15 cellular contexts compared by ENCODE assay signal in the genomic region with DNA sequence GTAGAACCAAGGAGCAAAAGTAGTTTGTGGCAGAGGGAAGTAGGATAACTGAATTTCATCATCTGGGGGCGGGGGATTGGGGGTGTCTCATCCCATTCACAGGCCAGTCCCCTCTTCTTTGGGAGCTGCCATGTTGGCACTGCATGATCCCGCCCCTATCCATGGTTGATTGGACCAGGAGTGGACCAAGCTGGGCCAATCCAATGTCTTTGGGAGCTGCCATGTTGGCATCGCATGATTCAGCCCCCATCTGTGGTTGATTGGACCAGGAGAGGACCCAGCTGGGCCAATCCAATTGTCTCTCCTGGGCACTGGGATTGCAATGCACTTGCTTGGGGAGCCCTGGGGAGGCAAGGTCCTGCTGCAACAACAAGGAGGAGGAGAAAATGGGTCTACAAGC. TPM values are rescaled to one million over a fixed set of nuclear protein-coding genes. Genes with fewer than 3 reads are reported as not detected.
DNase-seq lines count a peak whose midpoint lies in the region; TF ChIP-seq lines count a peak whose summit lies in the region.
"Had no signal": no experiment of that assay in that cellular context is flagged by ENCODE, and none has a peak within 500 bp of the region (broad histone marks: within the 10 kb centered on the region; RNA-seq: fewer than 3 reads in every experiment).

No MANE protein-coding gene starts in this region.

- WGBS in endodermal cell (ENCODE audit: insufficient coverage in 1 of 2, insufficient read length in 1 of 2), 2 experiments, result 88 to 94% methylated on average over 2 to 3 of the region's 3 CpGs

- peaks cover 9% of the 10 kb centered on the region for H3K9me3 Mint-ChIP-seq in endodermal cell
- H3K9me3 Mint-ChIP-seq in HFFc6, result no peaks in the 10 kb centered on the region

- DNase-seq in NCI-H82 (lab: John Stamatoyannopoulos, UW) (peak; percentile 38), NCI-H82 treated with DMSO at 0.1 percent for 48 hours (lab: John Stamatoyannopoulos, UW; ENCODE audit: unreplicated experiment) (no peak), RPMI7951 (ENCODE audit: low read depth) (peak; percentile 53), endodermal cell (peak; percentile 58), ureter (ENCODE audit: low spot score) (no peak), HFFc6 (no peak), GM19240 (ENCODE audit: insufficient read length, low spot score) (no peak)
- DNase-seq in activated effector memory CD4-positive, alpha-beta T cell treated with Interleukin-2 at 50 U/mL for 16 hours, result no peak
- DNase-seq: Caco-2; CD8-positive, alpha-beta memory T cell; DMS53; GOT3; H9 had no signal

- H3K27ac ChIP-seq in endodermal cell (ENCODE audit: low read depth, low read length), result no peak overlapping the region
- H3K27ac ChIP-seq: 22Rv1, BLaER1 had no signal

- H3K4me3 ChIP-seq in endodermal cell (ENCODE audit: low read length), result no peak overlapping the region
- H3K4me3 ChIP-seq: BLaER1 had no signal

- H3K36me3 Mint-ChIP-seq in endodermal cell (ENCODE audit: low read depth), result no peaks in the 10 kb centered on the region
- H3K36me3 Mint-ChIP-seq in HFFc6 (ENCODE audit: low read depth), result no peaks in the 10 kb centered on the region
- H3K36me3 Mint-ChIP-seq: CD8-positive, alpha-beta memory T cell had no signal

- H3K9me3 ChIP-seq in endodermal cell (ENCODE audit: control insufficient read depth, low read length), result peaks cover 5% of the 10 kb centered on the region
- H3K9me3 ChIP-seq: BLaER1 had no signal

- H3K4me1 ChIP-seq in endodermal cell (ENCODE audit: control insufficient read depth, insufficient read depth, low read length), result no peaks in the 10 kb centered on the region

- H3K27me3 Mint-ChIP-seq in endodermal cell (ENCODE audit: insufficient read depth) (peaks cover 2% of the 10 kb centered on the region), HFFc6 (ENCODE audit: insufficient read depth) (peaks cover 44% of the 10 kb centered on the region)

- H3K9ac ChIP-seq in endodermal cell (ENCODE audit: extremely low read depth, low read length, poor library complexity, severe bottlenecking), result no peak overlapping the region
- H3K9ac ChIP-seq: BLaER1 had no signal

- no peaks in the 10 kb centered on the region for H3K27me3 ChIP-seq in endodermal cell (ENCODE audit: control insufficient read depth, insufficient read depth, low read length, poor library complexity, severe bottlenecking)
- H3K27me3 ChIP-seq: BLaER1 had no signal

- no peak overlapping the region for H3K27ac Mint-ChIP-seq in endodermal cell
- H3K27ac Mint-ChIP-seq in HFFc6, result no peak overlapping the region
- H3K27ac Mint-ChIP-seq: CD8-positive, alpha-beta memory T cell; H9 had no signal

- TF ChIP-seq CTCF in endodermal cell (conservative IDR thresholded peaks at IDR 0.05) (no peak), HFFc6 (IDR thresholded peaks at IDR 0.05) (no peak)

- H3K4me3 Mint-ChIP-seq in endodermal cell, result no peak overlapping the region
- H3K4me3 Mint-ChIP-seq in HFFc6, result no peak overlapping the region
- H3K4me3 Mint-ChIP-seq: CD8-positive, alpha-beta memory T cell; H9 had no signal

- no peaks in the 10 kb centered on the region for H3K36me3 ChIP-seq in endodermal cell (ENCODE audit: control insufficient read depth, insufficient read depth, low read length)
- H3K36me3 ChIP-seq: BLaER1 had no signal

- H3K4me1 Mint-ChIP-seq in endodermal cell (peaks cover 17% of the 10 kb centered on the region), HFFc6 (ENCODE audit: low read depth) (no peaks in the 10 kb centered on the region)
- H3K4me1 Mint-ChIP-seq: CD8-positive, alpha-beta memory T cell had no signal

RNA-seq across cellular contexts. Expression of a gene that starts 12.3 kb away (rescaled TPM):
- 1.3 and 3.4 TPM in 2 replicates for total RNA-seq in RPMI7951 (2014; rRNA removed; shearing (Covaris generic))
- 100 to 1,000 TPM in 1 of 2 donors, 10 to 100 TPM in 1; 94.8 to 117 TPM for total RNA-seq in endodermal cell
- 65.3 TPM for polyA plus RNA-seq in endodermal cell (2013, experiment 1 of 2)
- 52.5 TPM for polyA plus RNA-seq in endodermal cell (2013, experiment 2 of 2)
- total RNA-seq in ureter, result 12.9 TPM
- total RNA-seq in HFFc6 (2021; fragmentation: NEBNext Ultra II Directional; extraction: Animal tissue kit (Norgen Biotek cat#: 25700)), result under 1 TPM in 2 of 6 experiments, not detected in 4; 0.19 to 0.21 TPM
- total RNA-seq: CD8-positive, alpha-beta memory T cell had no signal
- polyA plus RNA-seq: CD8-positive, alpha-beta memory T cell had no signal

RNA-seq across cellular contexts. Expression of a gene that starts 56.9 kb away (rescaled TPM):
- total RNA-seq in RPMI7951 (2014; rRNA removed; shearing (Covaris generic)), result 5.5 and 8.0 TPM in 2 replicates
- 10 to 100 TPM; 15.5 to 22.1 TPM for total RNA-seq in endodermal cell
- 13.7 TPM for polyA plus RNA-seq in endodermal cell (2013, experiment 1 of 2)
- 14.4 TPM for polyA plus RNA-seq in endodermal cell (2013, experiment 2 of 2)
- 21.5 TPM for total RNA-seq in ureter
- total RNA-seq in HFFc6 (2021; fragmentation: NEBNext Ultra II Directional; extraction: Animal tissue kit (Norgen Biotek cat#: 25700)), result 10 to 100 TPM; 14.0 to 20.7 (median 18.2) TPM

Comparison
In these comparisons a context has a peak if more than half of its experiments do, and no peak if none do; other contexts are left out.
1. DNase-seq: peak in NCI-H82 (single experiment), RPMI7951 (single experiment) and endodermal cell (single experiment); none in NCI-H82 treated with DMSO at 0.1 percent for 48 hours (single experiment), ureter (single experiment), HFFc6 (single experiment), GM19240 (single experiment) and activated effector memory CD4-positive, alpha-beta T cell treated with Interleukin-2 at 50 U/mL for 16 hours (single experiment).